In genomic region chr4:82900016-82900334, GRCh38 we compare ENCODE assay signal across 8 cellular contexts. TPM values are rescaled to one million over a fixed set of nuclear protein-coding genes. Genes with fewer than 3 reads are reported as not detected.
A peak's percentile ranks its signal among the peaks of the same experiment; 100 is the strongest.
DNase-seq lines count a peak whose midpoint lies in the region; ATAC-seq and TF ChIP-seq lines count a peak whose summit lies in the region.

No MANE protein-coding gene starts in this region.

- peaks cover 79% of the 10 kb centered on the region for H3K79me2 ChIP-seq in GM23338 (replicated peaks; ENCODE audit: insufficient read depth)

- H3K4me3 ChIP-seq in GM06990 (replicated peaks; ENCODE audit: low read depth, low read length) = peak overlapping the region; percentile 93
- H3K4me3 ChIP-seq in GM23338 = peak overlapping the region; percentile 86
- peak overlapping the region; percentile 84 to 96 for H3K4me3 ChIP-seq in muscle layer of duodenum (ENCODE audit: low read depth in 1 of 2, low read length in 2 of 2)

- H3K9me3 Mint-ChIP-seq in GM23338 (no peaks in the 10 kb centered on the region), WTC11 (no peaks in the 10 kb centered on the region)

- no peaks in the 10 kb centered on the region for H3K9me2 ChIP-seq in GM23338 (ENCODE audit: insufficient read depth)

- H3K9me3 ChIP-seq in muscle layer of duodenum (ENCODE audit: control insufficient read depth in 1 of 2, low read length in 2 of 2) = no peaks in the 10 kb centered on the region

- ATAC-seq in GM23338 = peak; percentile 10
- no peak; the same call in 1 of the 2 replicates for ATAC-seq in WTC11

- POLR2A ChIA-PET in WTC11 (lab: Charles Lee) = interaction anchor here (1.0 to 2.1 kb wide), 4 partner anchors 8 to 471 kb away, joined by 3 to 9 read pairs (median 4); partner anchors contain the start of gene COPS4

- peaks cover 22% of the 10 kb centered on the region for H3K36me3 Mint-ChIP-seq in GM23338 (ENCODE audit: low read depth)
- H3K36me3 Mint-ChIP-seq in WTC11 = peaks cover 20% of the 10 kb centered on the region

- no peaks in the 10 kb centered on the region for H3K27me3 ChIP-seq in GM06990 (replicated peaks; ENCODE audit: control insufficient read depth, insufficient read depth, low read length)
- no peaks in the 10 kb centered on the region for H3K27me3 ChIP-seq in GM23338 (ENCODE audit: insufficient read depth)
- no peaks in the 10 kb centered on the region for H3K27me3 ChIP-seq in muscle layer of duodenum (ENCODE audit: low read depth, low read length)

- 0 out of 2 replicates have a peak, but pooled peaks cover 4% of the 10 kb centered on the region for H3K4me1 ChIP-seq in GM23338 (ENCODE audit: insufficient read depth)
- peaks cover 13 to 35% of the 10 kb centered on the region in 2 donors for H3K4me1 ChIP-seq in muscle layer of duodenum (ENCODE audit: control insufficient read depth in 1 of 2, insufficient read depth in 2 of 2, low read length in 2 of 2)

- H3K4me3 Mint-ChIP-seq in GM23338 = no peak overlapping the region
- no peak overlapping the region for H3K4me3 Mint-ChIP-seq in WTC11

- peaks cover 10% of the 10 kb centered on the region for H3F3A ChIP-seq in GM23338 (replicated peaks; ENCODE audit: low read depth)

- peaks cover 30% of the 10 kb centered on the region for H4K20me1 ChIP-seq in GM23338 (replicated peaks; ENCODE audit: insufficient read depth)

- H3K4me1 Mint-ChIP-seq in GM23338 (peaks cover 8% of the 10 kb centered on the region), WTC11 (peaks cover 17% of the 10 kb centered on the region)

- CTCF ChIA-PET in WTC11 (lab: Charles Lee) = interaction anchor here (1.5 to 2.1 kb wide), 3 partner anchors 48 to 161 kb away, joined by 3 to 10 read pairs (median 5); partner anchors contain the start of gene COPS4

- H3K36me3 ChIP-seq in GM06990 (ENCODE audit: control insufficient read depth, insufficient read depth, low read length) (no peaks in the 10 kb centered on the region), GM23338 (ENCODE audit: insufficient read depth) (peaks cover 30% of the 10 kb centered on the region), muscle layer of duodenum (ENCODE audit: control insufficient read depth in 1 of 2, insufficient read depth in 2 of 2, low read length in 2 of 2) (peaks cover 0 to 16% of the 10 kb centered on the region in 2 donors)

- DNase-seq in GM06990 (ENCODE audit: extremely low read depth, insufficient read length) (no peak), GM23338 (ENCODE audit: low spot score) (peak; percentile 46), NCI-H2029 (lab: John Stamatoyannopoulos, UW) (peak; percentile 58), caudate nucleus (lab: John Stamatoyannopoulos, UW) (peak in 2 of 61 donors; percentile 26 to 58), WTC11 (ENCODE audit: low spot score) (no peak), NCI-H187 treated with DMSO at 0.1 percent for 48 hours (lab: John Stamatoyannopoulos, UW) (no peak)
- DNase-seq in NK-92 treated with Interleukin-12 subunit alpha and Interleukin-12 subunit beta, amount 100 ng/mL, for 24 hours (lab: John Stamatoyannopoulos, UW) = no peak

- H3K4me2 ChIP-seq in GM23338 = peak overlapping the region; percentile 93

- H3K27ac Mint-ChIP-seq in GM23338 (no peak overlapping the region), WTC11 (no peak overlapping the region)

- peak overlapping the region; percentile 98 for H3K27ac ChIP-seq in GM23338 (ENCODE audit: low read depth)
- peak overlapping the region; percentile 87 for H3K27ac ChIP-seq in caudate nucleus (ENCODE audit: low read depth, low read length)
- peak overlapping the region; percentile 99 for H3K27ac ChIP-seq in muscle layer of duodenum (ENCODE audit: low read length)

- TF ChIP-seq CTCF in GM06990 (IDR thresholded peaks at IDR 0.05; ENCODE audit: insufficient read depth, low read length, poor library complexity, severe bottlenecking) (no peak), GM23338 (conservative IDR thresholded peaks at IDR 0.05; ENCODE audit: low read depth in 2 of 2) (no peak), WTC11 (IDR thresholded peaks at IDR 0.05) (no peak)

- H2AFZ ChIP-seq in GM23338 = peak overlapping the region; percentile 79; the same call in 1 of the 2 replicates

- H3K27me3 Mint-ChIP-seq in GM23338 (ENCODE audit: insufficient read depth, low read depth, poor library complexity) (peaks cover 2% of the 10 kb centered on the region), WTC11 (ENCODE audit: low read depth) (no peaks in the 10 kb centered on the region)

TF ChIP-seq in GM23338, 12 proteins besides CTCF, POLR2A, EP300 and RAD21:
- TF ChIP-seq ZNF331 (CRISPR knock-in tag; IDR thresholded peaks at IDR 0.05; ENCODE audit: low read depth) = no peak

TF ChIP-seq in WTC11, 78 proteins besides CTCF, POLR2A, EP300 and RAD21 (continues in another document):
- TF ChIP-seq ZNF219 (CRISPR knock-in tag; IDR thresholded peaks at IDR 0.05; ENCODE audit: borderline replicate concordance) = no peak
- TF ChIP-seq ETV6 (CRISPR knock-in tag; IDR thresholded peaks at IDR 0.05) = no peak
- TF ChIP-seq PRRX2 (CRISPR knock-in tag; IDR thresholded peaks at IDR 0.05) = no peak
- no peak for TF ChIP-seq AFF4 (CRISPR knock-in tag; IDR thresholded peaks at IDR 0.05; ENCODE audit: borderline replicate concordance)
- no peak for TF ChIP-seq TCF7 (CRISPR knock-in tag; IDR thresholded peaks at IDR 0.05; ENCODE audit: low read depth)
- no peak for TF ChIP-seq ZBTB43 (CRISPR knock-in tag; IDR thresholded peaks at IDR 0.05)
- no peak for TF ChIP-seq ATF6 (CRISPR knock-in tag; IDR thresholded peaks at IDR 0.05)
- TF ChIP-seq ZNF138 (CRISPR knock-in tag; conservative IDR thresholded peaks at IDR 0.05) = no peak
- TF ChIP-seq SOX15 (CRISPR knock-in tag; IDR thresholded peaks at IDR 0.05) = no peak
- TF ChIP-seq TP53 (CRISPR knock-in tag; IDR thresholded peaks at IDR 0.05) = no peak
- TF ChIP-seq ZBTB21 (CRISPR knock-in tag; IDR thresholded peaks at IDR 0.05; ENCODE audit: borderline replicate concordance) = no peak

RNA-seq across cellular contexts. Expression of gene THAP9, which starts 0.6 kb away (rescaled TPM):
- 22.3 and 24.5 TPM in 2 replicates for total RNA-seq in GM23338 (2014; rRNA removed; shearing (Covaris generic))
- 6.8 and 8.7 TPM in 2 replicates for polyA plus RNA-seq in GM23338 (2016; fragmentation: Nextera tagmentation; extraction: Ambion mirVana)
- total RNA-seq in WTC11 (2021) = 16.8 to 17.7 TPM (median 17.0 TPM) in 3 replicates

RNA-seq across cellular contexts. Expression of gene SEC31A, which starts 9.0 kb away (rescaled TPM):
- total RNA-seq in GM23338 (2014; rRNA removed; shearing (Covaris generic)) = 98.8 and 110 TPM in 2 replicates
- polyA plus RNA-seq in GM23338 (2016; fragmentation: Nextera tagmentation; extraction: Ambion mirVana) = 88.8 and 91.0 TPM in 2 replicates
- 106 to 137 TPM (median 122 TPM) in 3 replicates for total RNA-seq in WTC11 (2021)

Comparison
In these comparisons a context has a peak if more than half of its experiments do, and no peak if none do; other contexts are left out.
1. DNase-seq: peak in GM23338 (single experiment) and NCI-H2029 (single experiment); none in GM06990 (single experiment), WTC11 (single experiment), NK-92 treated with Interleukin-12 subunit alpha and Interleukin-12 subunit beta, amount 100 ng/mL, for 24 hours (single experiment) and NCI-H187 treated with DMSO at 0.1 percent for 48 hours (single experiment).
2. Peak in every context shown above with its lines, with median percentiles within 50 percentile points of each other: H3K4me3 ChIP-seq and H3K27ac ChIP-seq.